ENCODE assay signal across 1 cellular context in genomic region chr11:693887-694562, GRCh38.
TF ChIP-seq lines count a peak whose summit lies in the region.

No MANE protein-coding gene starts in this region.

TF ChIP-seq in IMR-90, 13 proteins besides CTCF, POLR2A, EP300 and RAD21 (continued from another document):
- TF ChIP-seq, protein P1, sequence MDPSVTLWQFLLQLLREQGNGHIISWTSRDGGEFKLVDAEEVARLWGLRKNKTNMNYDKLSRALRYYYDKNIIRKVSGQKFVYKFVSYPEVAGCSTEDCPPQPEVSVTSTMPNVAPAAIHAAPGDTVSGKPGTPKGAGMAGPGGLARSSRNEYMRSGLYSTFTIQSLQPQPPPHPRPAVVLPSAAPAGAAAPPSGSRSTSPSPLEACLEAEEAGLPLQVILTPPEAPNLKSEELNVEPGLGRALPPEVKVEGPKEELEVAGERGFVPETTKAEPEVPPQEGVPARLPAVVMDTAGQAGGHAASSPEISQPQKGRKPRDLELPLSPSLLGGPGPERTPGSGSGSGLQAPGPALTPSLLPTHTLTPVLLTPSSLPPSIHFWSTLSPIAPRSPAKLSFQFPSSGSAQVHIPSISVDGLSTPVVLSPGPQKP (IDR thresholded peaks at IDR 0.05; ENCODE audit: borderline replicate concordance, low read depth, low read length): no peak
- no peak for TF ChIP-seq MAZ (IDR thresholded peaks at IDR 0.05; ENCODE audit: borderline replicate concordance, low read depth, low read length)
- no peak for TF ChIP-seq RCOR1 (IDR thresholded peaks at IDR 0.05; ENCODE audit: insufficient replicate concordance, low read length)
- no peak for TF ChIP-seq SMC3 (IDR thresholded peaks at IDR 0.05; ENCODE audit: low read depth, low read length)
- TF ChIP-seq MXI1 (IDR thresholded peaks at IDR 0.05; ENCODE audit: borderline replicate concordance, low read depth, low read length): no peak
